In genomic region chr18:61199131-61199903, GRCh38 we compare ENCODE assay signal across 31 cellular contexts.
A peak's percentile ranks its signal among the peaks of the same experiment; 100 is the strongest.
DNase-seq lines count a peak whose midpoint lies in the region; ATAC-seq and TF ChIP-seq lines count a peak whose summit lies in the region.
"Had no signal": no experiment of that assay in that cellular context is flagged by ENCODE, and none has a peak within 500 bp of the region (broad histone marks: within the 10 kb centered on the region; RNA-seq: fewer than 3 reads in every experiment).

No MANE protein-coding gene starts in this region.

- no peak overlapping the region for H3K9ac ChIP-seq in mammary epithelial cell (ENCODE audit: insufficient read depth, low read length)
- H3K9ac ChIP-seq: BLaER1 treated with 17β-estradiol and CSF1 and Interleukin-3, amounts not matched to agents 10 nM and 100 nM had no signal

- no TSS peak for BruUV-seq in MCF 10A (replicated peaks; lab: Mats Ljungman, UMichigan)
- BruUV-seq in mammary epithelial cell (replicated peaks; lab: Mats Ljungman, UMichigan): no TSS peak

- no peaks in the 10 kb centered on the region for H4K20me1 ChIP-seq in mammary epithelial cell (ENCODE audit: insufficient read depth, low read length)
- H4K20me1 ChIP-seq: BLaER1 treated with 17β-estradiol and CSF1 and Interleukin-3, amounts not matched to agents 10 nM and 100 nM had no signal

- H3K27ac ChIP-seq in mammary epithelial cell (ENCODE audit: insufficient read depth, low read depth, low read length): no peak overlapping the region
- H3K27ac ChIP-seq: A549; BLaER1 treated with 17β-estradiol and CSF1 and Interleukin-3, amounts not matched to agents 10 nM and 100 nM; dorsolateral prefrontal cortex; gastrocnemius medialis; hepatocyte; left ventricle myocardium inferior; ovary; testis; vagina had no signal

- CTCF ChIA-PET in MCF 10A (lab: Yijun Ruan, JAX) (no interaction called here), mammary epithelial cell (lab: Charles Lee; ENCODE audit: low non-redundant PET) (no interaction called here)

- no peaks in the 10 kb centered on the region for H3K9me3 ChIP-seq in mammary epithelial cell (replicated peaks; ENCODE audit: insufficient read depth, low read length)
- H3K9me3 ChIP-seq: A549; BLaER1 treated with 17β-estradiol and CSF1 and Interleukin-3, amounts not matched to agents 10 nM and 100 nM; Caco-2; gastrocnemius medialis; left ventricle myocardium inferior; ovary; testis; vagina had no signal

- H3K4me1 ChIP-seq in mammary epithelial cell (ENCODE audit: insufficient read depth, low read length): no peaks in the 10 kb centered on the region
- H3K4me1 ChIP-seq: A549; BLaER1 treated with 17β-estradiol and CSF1 and Interleukin-3, amounts not matched to agents 10 nM and 100 nM; Caco-2; gastrocnemius medialis; left ventricle myocardium inferior; testis; vagina had no signal

- in situ Hi-C loops in mammary epithelial cell (cut with MboI; ENCODE audit: low sequenced_read_pairs in 2 of 2): no loop called here
- in situ Hi-C loops in astrocyte of the spinal cord (cut with HindIII; ENCODE audit: low sequenced_read_pairs): no loop called here

- no peak overlapping the region for H3K4me2 ChIP-seq in mammary epithelial cell (ENCODE audit: insufficient read depth, low read depth, low read length)
- H3K4me2 ChIP-seq: A549; BLaER1 treated with 17β-estradiol and CSF1 and Interleukin-3, amounts not matched to agents 10 nM and 100 nM; hepatocyte had no signal

- no peak for ATAC-seq in HG03280 (IDR thresholded peaks at IDR 0.05; ENCODE audit: unreplicated experiment)
- ATAC-seq: A549, gastrocnemius medialis, natural killer cell, T-helper 17 cell had no signal

- POLR2A ChIA-PET in MCF 10A (lab: Yijun Ruan, JAX): no interaction called here

- DNase-seq in MCF 10A (ENCODE audit: unreplicated experiment): no peak
- DNase-seq in mammary epithelial cell: no peak
- peak; percentile 31 for DNase-seq in astrocyte of the spinal cord (ENCODE audit: low read depth, low spot score)
- peak; percentile 27 for DNase-seq in fibroblast of the conjunctiva (ENCODE audit: low read depth)
- peak; percentile 2 for DNase-seq in stromal cell of bone marrow (ENCODE audit: low read depth)
- DNase-seq in activated CD4-positive, CD25-positive, alpha-beta regulatory T cell treated with anti-CD3 and anti-CD28 coated beads, Interleukin-2, amount 50 U/mL, for 72 hours: no peak
- no peak for DNase-seq in KG1 (lab: John Stamatoyannopoulos, UW)
- DNase-seq: activated CD4-positive, alpha-beta T cell treated with anti-CD3 and anti-CD28 coated beads for 48 hours; activated T-cell treated with anti-CD3 and anti-CD28 coated beads, Interleukin-2, amount 50 U/mL, for 24 hours; Caco-2; DND-41; dorsolateral prefrontal cortex; gastrocnemius medialis; left ventricle myocardium inferior; midbrain; natural killer cell; NCI-H1105; NCI-H2081; NCI-H446 treated with DMSO at 0.1 percent for 48 hours; ovary; retina; stimulated activated CD4-positive, alpha-beta T cell treated with anti-CD3 and anti-CD28 coated beads, Interleukin-12 subunit alpha, Interleukin-12 subunit beta, amount 100 ng/mL, for 4 hours; stimulated activated CD4-positive, alpha-beta T cell treated with anti-CD3 and anti-CD28 coated beads, Interleukin-4, amount 100 ng/mL, for 4 hours; stimulated activated naive CD4-positive, alpha-beta T cell; T-helper 17 cell; testis had no signal

- H3K36me3 Mint-ChIP-seq in MCF 10A (ENCODE audit: insufficient read depth, unreplicated experiment): no peaks in the 10 kb centered on the region
- H3K36me3 Mint-ChIP-seq: natural killer cell had no signal

- intact Hi-C loops in MCF 10A (cut with micrococcal nuclease) (no loop called here), mammary epithelial cell (cut with micrococcal nuclease) (no loop called here)

- H3K4me3 Mint-ChIP-seq in MCF 10A (ENCODE audit: unreplicated experiment): no peak overlapping the region
- H3K4me3 Mint-ChIP-seq: activated T-cell treated with anti-CD3 and anti-CD28 coated beads, Interleukin-2, amount 50 U/mL, for 24 hours; natural killer cell; T-helper 17 cell had no signal

- dilution Hi-C loops in mammary epithelial cell (cut with HindIII; ENCODE audit: low sequenced_read_pairs): no loop called here

- H3K27ac Mint-ChIP-seq in MCF 10A (ENCODE audit: low read depth, unreplicated experiment): peak overlapping the region; percentile 42
- H3K27ac Mint-ChIP-seq: activated T-cell treated with anti-CD3 and anti-CD28 coated beads, Interleukin-2, amount 50 U/mL, for 24 hours; natural killer cell; T-helper 17 cell had no signal

- H3K27me3 Mint-ChIP-seq in MCF 10A (ENCODE audit: insufficient read depth, unreplicated experiment): peaks cover 11% of the 10 kb centered on the region
- H3K27me3 Mint-ChIP-seq: activated T-cell treated with anti-CD3 and anti-CD28 coated beads, Interleukin-2, amount 50 U/mL, for 24 hours; T-helper 17 cell had no signal

- H3K4me3 ChIP-seq in mammary epithelial cell (replicated peaks in 1 of 3; ENCODE audit: insufficient read depth in 1 of 3, low read depth in 2 of 3, low read length in 3 of 3): no peak overlapping the region
- no peak overlapping the region for H3K4me3 ChIP-seq in astrocyte of the spinal cord (ENCODE audit: low read depth, low read length)
- H3K4me3 ChIP-seq: A549; BLaER1 treated with 17β-estradiol and CSF1 and Interleukin-3, amounts not matched to agents 10 nM and 100 nM; dorsolateral prefrontal cortex; gastrocnemius medialis; hepatocyte; left ventricle myocardium inferior; ovary; testis; vagina had no signal

- no peak for TF ChIP-seq CTCF in MCF 10A (IDR thresholded peaks at IDR 0.05; ENCODE audit: unreplicated experiment)
- no peak for TF ChIP-seq CTCF in mammary epithelial cell (conservative IDR thresholded peaks at IDR 0.05 in 1 of 2, IDR thresholded peaks at IDR 0.05 in 1 of 2; ENCODE audit: extremely low read depth in 1 of 2, insufficient read depth in 1 of 2, low read depth in 1 of 2, low read length in 2 of 2)
- no peak for TF ChIP-seq CTCF in astrocyte of the spinal cord (IDR thresholded peaks at IDR 0.05; ENCODE audit: low read depth, low read length)

- H3K27me3 ChIP-seq in mammary epithelial cell (ENCODE audit: insufficient read depth, low read length): no peaks in the 10 kb centered on the region
- H3K27me3 ChIP-seq: BLaER1 treated with 17β-estradiol and CSF1 and Interleukin-3, amounts not matched to agents 10 nM and 100 nM; dorsolateral prefrontal cortex; gastrocnemius medialis; hepatocyte; ovary; testis; vagina had no signal

- WGBS in mammary epithelial cell (ENCODE audit: low coverage, missing lambda C conversion rate): 14% methylated on average over 3 of the region's 3 CpGs

- H3K4me1 Mint-ChIP-seq in MCF 10A (ENCODE audit: insufficient read depth, unreplicated experiment): peaks cover 11% of the 10 kb centered on the region
- H3K4me1 Mint-ChIP-seq: natural killer cell, T-helper 17 cell had no signal

- H3K9me3 Mint-ChIP-seq in MCF 10A (ENCODE audit: unreplicated experiment): no peaks in the 10 kb centered on the region
- H3K9me3 Mint-ChIP-seq: activated T-cell treated with anti-CD3 and anti-CD28 coated beads, Interleukin-2, amount 50 U/mL, for 24 hours had no signal

- H3K79me2 ChIP-seq in mammary epithelial cell (ENCODE audit: insufficient read depth, low read length): no peaks in the 10 kb centered on the region
- H3K79me2 ChIP-seq: hepatocyte had no signal

- H2AFZ ChIP-seq in mammary epithelial cell (ENCODE audit: low read depth, low read length): no peak overlapping the region
- H2AFZ ChIP-seq: hepatocyte had no signal

- H3K36me3 ChIP-seq in mammary epithelial cell (ENCODE audit: insufficient read depth, low read length): no peaks in the 10 kb centered on the region
- H3K36me3 ChIP-seq: BLaER1 treated with 17β-estradiol and CSF1 and Interleukin-3, amounts not matched to agents 10 nM and 100 nM; gastrocnemius medialis; left ventricle myocardium inferior; ovary; vagina had no signal

Comparison
In these comparisons a context has a peak if more than half of its experiments do, and no peak if none do; other contexts are left out.
1. DNase-seq: peak in astrocyte of the spinal cord (single experiment), fibroblast of the conjunctiva (single experiment) and stromal cell of bone marrow (single experiment); none in MCF 10A (single experiment), mammary epithelial cell (single experiment), activated CD4-positive, CD25-positive, alpha-beta regulatory T cell treated with anti-CD3 and anti-CD28 coated beads, Interleukin-2, amount 50 U/mL, for 72 hours (single experiment) and KG1 (single experiment).